19 cellular contexts compared by ENCODE assay signal in genomic region chr1:55477953-55478352, GRCh38.
"Had no signal": no experiment of that assay in that cellular context is flagged by ENCODE, and none has a peak within 500 bp of the region (broad histone marks: within the 10 kb centered on the region; RNA-seq: fewer than 3 reads in every experiment).

No MANE protein-coding gene starts in this region.

- ATAC-seq: activated CD8-positive, alpha-beta T cell treated with anti-CD3 and anti-CD28 coated beads for 36 hours; activated T-cell treated with anti-CD3 and anti-CD28 coated beads, Interleukin-2, amount 50 U/mL, for 72 hours; activated T-helper 17 cell treated with anti-CD3 and anti-CD28 coated beads, Interleukin-2, amount 50 U/mL, for 72 hours; body of pancreas had no signal

- H3K27me3 ChIP-seq: body of pancreas, breast epithelium, MG63 had no signal

- H3K9me3 Mint-ChIP-seq: activated CD4-positive, alpha-beta T cell treated with anti-CD3 and anti-CD28 coated beads, Interleukin-2, amount 10 ng/mL, durations not matched to agents 24 days and 14 days; activated CD8-positive, alpha-beta T cell treated with anti-CD3 and anti-CD28 coated beads for 36 hours; activated naive CD8-positive, alpha-beta T cell treated with anti-CD3 and anti-CD28 coated beads for 36 hours; activated T-cell treated with anti-CD3 and anti-CD28 coated beads, Interleukin-2, amount 50 U/mL, for 72 hours; activated T-helper 17 cell treated with anti-CD3 and anti-CD28 coated beads, Interleukin-2, amount 50 U/mL, for 72 hours; T-helper 1 cell treated with Interleukin-12 subunit alpha and Interleukin-12 subunit beta and Interleukin-4 antibody, amounts not matched to agents 30 μg/mL and 1 μg/mL, for 36 hours; T-helper 2 cell treated with Interferon-gamma antibody and Interleukin-4, amounts not matched to agents 5 μg/mL and 100 μg/mL, for 36 hours had no signal

- H3K9me3 ChIP-seq: body of pancreas, breast epithelium, SJCRH30 had no signal

- H3K4me3 ChIP-seq: body of pancreas, breast epithelium, MG63, SJCRH30, SK-N-MC had no signal

- H3K36me3 Mint-ChIP-seq: activated naive CD8-positive, alpha-beta T cell treated with anti-CD3 and anti-CD28 coated beads for 36 hours had no signal

- H3K36me3 ChIP-seq: breast epithelium, MG63, SJCRH30 had no signal

- H3K4me3 Mint-ChIP-seq: activated CD4-positive, alpha-beta T cell treated with anti-CD3 and anti-CD28 coated beads, Interleukin-2, amount 10 ng/mL, durations not matched to agents 24 days and 14 days; activated CD8-positive, alpha-beta T cell treated with anti-CD3 and anti-CD28 coated beads for 36 hours; activated naive CD8-positive, alpha-beta T cell treated with anti-CD3 and anti-CD28 coated beads for 36 hours; activated T-cell treated with anti-CD3 and anti-CD28 coated beads, Interleukin-2, amount 50 U/mL, for 72 hours; activated T-helper 17 cell treated with anti-CD3 and anti-CD28 coated beads, Interleukin-2, amount 50 U/mL, for 72 hours; T-helper 1 cell treated with Interleukin-12 subunit alpha and Interleukin-12 subunit beta and Interleukin-4 antibody, amounts not matched to agents 30 μg/mL and 1 μg/mL, for 36 hours; T-helper 2 cell treated with Interferon-gamma antibody and Interleukin-4, amounts not matched to agents 5 μg/mL and 100 μg/mL, for 36 hours had no signal

- H3K27ac ChIP-seq: body of pancreas, breast epithelium, SJCRH30, SK-N-MC had no signal

- H3K27ac Mint-ChIP-seq: activated CD4-positive, alpha-beta T cell treated with anti-CD3 and anti-CD28 coated beads, Interleukin-2, amount 10 ng/mL, durations not matched to agents 24 days and 14 days; activated CD8-positive, alpha-beta T cell treated with anti-CD3 and anti-CD28 coated beads for 36 hours; activated naive CD8-positive, alpha-beta T cell treated with anti-CD3 and anti-CD28 coated beads for 36 hours; activated T-cell treated with anti-CD3 and anti-CD28 coated beads, Interleukin-2, amount 50 U/mL, for 72 hours; activated T-helper 17 cell treated with anti-CD3 and anti-CD28 coated beads, Interleukin-2, amount 50 U/mL, for 72 hours; T-helper 1 cell treated with Interleukin-12 subunit alpha and Interleukin-12 subunit beta and Interleukin-4 antibody, amounts not matched to agents 30 μg/mL and 1 μg/mL, for 36 hours; T-helper 2 cell treated with Interferon-gamma antibody and Interleukin-4, amounts not matched to agents 5 μg/mL and 100 μg/mL, for 36 hours had no signal

- H3K4me1 ChIP-seq: breast epithelium, SJCRH30 had no signal

- H3K4me1 Mint-ChIP-seq: activated CD4-positive, alpha-beta T cell treated with anti-CD3 and anti-CD28 coated beads, Interleukin-2, amount 10 ng/mL, durations not matched to agents 24 days and 14 days; activated naive CD8-positive, alpha-beta T cell treated with anti-CD3 and anti-CD28 coated beads for 36 hours; activated T-helper 17 cell treated with anti-CD3 and anti-CD28 coated beads, Interleukin-2, amount 50 U/mL, for 72 hours had no signal

- DNase-seq: activated CD4-positive, alpha-beta T cell treated with anti-CD3 and anti-CD28 coated beads, Interleukin-2, amount 10 ng/mL, durations not matched to agents 24 days and 14 days; activated CD4-positive, alpha-beta T cell treated with anti-CD3 and anti-CD28 coated beads, Interleukin-2, amount 50 U/mL, for 4 hours; activated CD8-positive, alpha-beta T cell treated with anti-CD3 and anti-CD28 coated beads for 36 hours; activated effector memory CD4-positive, alpha-beta T cell treated with anti-CD3 and anti-CD28 coated beads, Interleukin-2, amount 50 U/mL, for 16 hours; activated naive CD4-positive, alpha-beta T cell; activated naive CD4-positive, alpha-beta T cell treated with anti-CD3 and anti-CD28 coated beads, Interleukin-2, amount 50 U/mL, for 16 hours; activated naive CD8-positive, alpha-beta T cell treated with anti-CD3 and anti-CD28 coated beads for 36 hours; activated T-cell treated with anti-CD3 and anti-CD28 coated beads, Interleukin-2, amount 50 U/mL, for 1 hour; activated T-cell treated with anti-CD3 and anti-CD28 coated beads, Interleukin-2, amount 50 U/mL, for 72 hours; body of pancreas; MG63; NCI-H1930; NCI-H2081 treated with DMSO at 0.1 percent for 48 hours had no signal
